Comparison of ENCODE assay signal across 8 cellular contexts in the genomic region with DNA sequence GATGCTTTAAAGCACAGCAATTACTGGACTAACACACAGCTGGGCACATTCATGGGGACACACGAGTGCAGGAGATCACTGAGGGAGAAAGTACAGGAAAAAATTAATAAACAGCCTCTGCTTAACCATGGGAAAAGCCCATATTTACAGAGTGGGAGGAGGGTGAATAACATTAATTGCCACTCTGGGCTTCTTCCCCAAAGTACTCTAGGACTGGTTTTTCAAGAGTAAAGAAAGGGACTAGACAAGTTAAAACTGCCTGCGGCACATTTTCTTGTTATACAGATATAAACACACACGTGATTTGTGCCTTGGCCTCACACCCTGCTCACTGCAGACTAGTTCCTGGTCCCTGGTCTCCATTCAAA.
A peak's percentile ranks its signal among the peaks of the same experiment; 100 is the strongest.
DNase-seq lines count a peak whose midpoint lies in the region; ATAC-seq lines count a peak whose summit lies in the region.

No MANE protein-coding gene starts in this region.

- in situ Hi-C loops in KBM-7 (cut with MboI; ENCODE audit: low pct_unique_long_range_greater_than_20kb, low sequenced_read_pairs) = no loop called here

- H3K36me3 Mint-ChIP-seq in central memory CD8-positive, alpha-beta T cell (ENCODE audit: insufficient read depth) = no peaks in the 10 kb centered on the region

- peak overlapping the region; percentile 47 for H3K4me3 Mint-ChIP-seq in central memory CD8-positive, alpha-beta T cell

- ATAC-seq in GM21576 (IDR thresholded peaks at IDR 0.05; ENCODE audit: unreplicated experiment) = peak; percentile 15
- ATAC-seq in central memory CD8-positive, alpha-beta T cell (replicated peaks; ENCODE audit: extremely low read depth, poor library complexity, severe bottlenecking) = peak; percentile 33
- ATAC-seq in GM18870 (IDR thresholded peaks at IDR 0.05; ENCODE audit: unreplicated experiment) = no peak

- no peaks in the 10 kb centered on the region for H3K27me3 Mint-ChIP-seq in central memory CD8-positive, alpha-beta T cell

- intact Hi-C loops in head of caudate nucleus (cut with DNase I) = no loop called here

- peak overlapping the region; percentile 63 for H3K27ac Mint-ChIP-seq in central memory CD8-positive, alpha-beta T cell (ENCODE audit: low read depth)

- DNase-seq in DMS153 treated with DMSO at 0.1 percent for 48 hours (lab: John Stamatoyannopoulos, UW; ENCODE audit: unreplicated experiment) (peak; percentile 63), KBM-7 (peak; percentile 41), head of caudate nucleus (no peak), NCI-H187 treated with DMSO at 0.1 percent for 48 hours (lab: John Stamatoyannopoulos, UW) (no peak), RPMI8226 (no peak)
- DNase-seq in central memory CD8-positive, alpha-beta T cell (ENCODE audit: low spot score in 2 of 2) = no peak

- H3K4me1 Mint-ChIP-seq in central memory CD8-positive, alpha-beta T cell = peaks cover 10% of the 10 kb centered on the region

- H3K9me3 Mint-ChIP-seq in central memory CD8-positive, alpha-beta T cell = peaks cover 11% of the 10 kb centered on the region

Comparison
In these comparisons a context has a peak if more than half of its experiments do, and no peak if none do; other contexts are left out.
1. DNase-seq: peak in DMS153 treated with DMSO at 0.1 percent for 48 hours (single experiment) and KBM-7 (single experiment); none in central memory CD8-positive, alpha-beta T cell (0 of 2), head of caudate nucleus (0 of 42), NCI-H187 treated with DMSO at 0.1 percent for 48 hours (single experiment) and RPMI8226 (single experiment).